16 cellular contexts compared by ENCODE assay signal in genomic region chrY:8807648-8808408, GRCh38.
A peak's percentile ranks its signal among the peaks of the same experiment; 100 is the strongest.
DNase-seq lines count a peak whose midpoint lies in the region; ATAC-seq and TF ChIP-seq lines count a peak whose summit lies in the region.
"Had no signal": no experiment of that assay in that cellular context is flagged by ENCODE, and none has a peak within 500 bp of the region (broad histone marks: within the 10 kb centered on the region; RNA-seq: fewer than 3 reads in every experiment).

No MANE protein-coding gene starts in this region.

- H3K9me3 ChIP-seq in OCI-LY7 (ENCODE audit: low read length): no peaks in the 10 kb centered on the region
- H3K9me3 ChIP-seq: BLaER1 had no signal

- H3K36me3 Mint-ChIP-seq in activated naive CD4-positive, alpha-beta T cell treated with anti-CD3 and anti-CD28 coated beads, Interleukin-2, amount 10 ng/mL, durations not matched to agents 7 days and 5 days: no peaks in the 10 kb centered on the region
- H3K36me3 Mint-ChIP-seq: CD8-positive, alpha-beta memory T cell; IgD-negative memory B cell had no signal

- no peak overlapping the region for H2AFZ ChIP-seq in OCI-LY7 (ENCODE audit: low read length)

- DNase-seq in EH (ENCODE audit: low read depth): peak; percentile 20
- peak; percentile 0 for DNase-seq in OCI-LY7 (ENCODE audit: low spot score)
- peak; percentile 1 for DNase-seq in inferior parietal cortex (ENCODE audit: extremely low spot score)
- no peak for DNase-seq in GM19238 (ENCODE audit: insufficient read length, low spot score)
- DNase-seq in activated naive CD4-positive, alpha-beta T cell treated with anti-CD3 and anti-CD28 coated beads, Interleukin-2, amount 10 ng/mL, durations not matched to agents 7 days and 5 days: no peak
- DNase-seq in cerebellum (ENCODE audit: low spot score): no peak
- DNase-seq: CD8-positive, alpha-beta memory T cell; NCI-H1092; NCI-H187 treated with DMSO at 0.1 percent for 48 hours; NCI-H446 treated with DMSO at 0.1 percent for 48 hours; NCI-H774 had no signal

- H3K27ac ChIP-seq in 22Rv1: no peak overlapping the region
- H3K27ac ChIP-seq in OCI-LY7 (ENCODE audit: low read depth, low read length, poor library complexity, severe bottlenecking): no peak overlapping the region
- H3K27ac ChIP-seq: BLaER1 had no signal

- no peaks in the 10 kb centered on the region for H3K36me3 ChIP-seq in OCI-LY7 (ENCODE audit: insufficient read depth, low read length)
- H3K36me3 ChIP-seq: BLaER1 had no signal

- H3K4me1 Mint-ChIP-seq in activated naive CD4-positive, alpha-beta T cell treated with anti-CD3 and anti-CD28 coated beads, Interleukin-2, amount 10 ng/mL, durations not matched to agents 7 days and 5 days: no peaks in the 10 kb centered on the region
- H3K4me1 Mint-ChIP-seq: CD8-positive, alpha-beta memory T cell; IgD-negative memory B cell had no signal

- H4K20me1 ChIP-seq in OCI-LY7 (ENCODE audit: insufficient read depth, low read length): no peaks in the 10 kb centered on the region
- H4K20me1 ChIP-seq: BLaER1 had no signal

- no peak overlapping the region for H3K4me3 Mint-ChIP-seq in activated naive CD4-positive, alpha-beta T cell treated with anti-CD3 and anti-CD28 coated beads, Interleukin-2, amount 10 ng/mL, durations not matched to agents 7 days and 5 days
- H3K4me3 Mint-ChIP-seq: CD8-positive, alpha-beta memory T cell; IgD-negative memory B cell had no signal

- no peak overlapping the region for H3K4me3 ChIP-seq in OCI-LY7 (ENCODE audit: low read depth, low read length, poor library complexity, severe bottlenecking)
- H3K4me3 ChIP-seq: BLaER1 had no signal

- intact Hi-C loops in OCI-LY7 (cut with micrococcal nuclease; ENCODE audit: unreplicated experiment): no loop called here

- peaks cover 4% of the 10 kb centered on the region for H3K4me1 ChIP-seq in OCI-LY7 (ENCODE audit: insufficient read depth, low read length, poor library complexity, severe bottlenecking)
- H3K4me1 ChIP-seq: BLaER1 had no signal

- POLR2A ChIA-PET in OCI-LY7 (lab: Charles Lee): interaction anchor here (0.7 kb wide), 1 partner anchor 17 kb away, joined by 3 read pairs; no protein-coding TSS in a partner anchor

- TF ChIP-seq CTCF in 22Rv1 (IDR thresholded peaks at IDR 0.05): peak; percentile 25
- 0 out of 2 replicates have a peak, but pooled peaks have one; percentile 24 for TF ChIP-seq CTCF in OCI-LY7 (conservative IDR thresholded peaks at IDR 0.05; ENCODE audit: low read length)

- BruUV-seq in OCI-LY7 (replicated peaks; lab: Mats Ljungman, UMichigan): no TSS peak

- CTCF ChIA-PET in OCI-LY7 (lab: Charles Lee; ENCODE audit: unreplicated experiment): no interaction called here
- CTCF ChIA-PET in activated naive CD4-positive, alpha-beta T cell treated with anti-CD3 and anti-CD28 coated beads, Interleukin-2, amount 10 ng/mL, durations not matched to agents 7 days and 5 days (lab: Charles Lee): interaction anchor here (0.6 kb wide), 1 partner anchor 37 kb away, joined by 6 read pairs; no protein-coding TSS in a partner anchor

- no peak overlapping the region for H3K27ac Mint-ChIP-seq in activated naive CD4-positive, alpha-beta T cell treated with anti-CD3 and anti-CD28 coated beads, Interleukin-2, amount 10 ng/mL, durations not matched to agents 7 days and 5 days
- H3K27ac Mint-ChIP-seq: CD8-positive, alpha-beta memory T cell; IgD-negative memory B cell had no signal

- no peak for ATAC-seq in GM21786 (IDR thresholded peaks at IDR 0.05; ENCODE audit: unreplicated experiment)
- ATAC-seq: HCT116 had no signal

- no peaks in the 10 kb centered on the region for H3K79me2 ChIP-seq in OCI-LY7 (ENCODE audit: insufficient read depth, low read depth, low read length)

- no peaks in the 10 kb centered on the region for H3K27me3 Mint-ChIP-seq in activated naive CD4-positive, alpha-beta T cell treated with anti-CD3 and anti-CD28 coated beads, Interleukin-2, amount 10 ng/mL, durations not matched to agents 7 days and 5 days
- H3K27me3 Mint-ChIP-seq: CD8-positive, alpha-beta memory T cell; IgD-negative memory B cell had no signal

- H3K9me3 Mint-ChIP-seq in activated naive CD4-positive, alpha-beta T cell treated with anti-CD3 and anti-CD28 coated beads, Interleukin-2, amount 10 ng/mL, durations not matched to agents 7 days and 5 days: no peaks in the 10 kb centered on the region
- H3K9me3 Mint-ChIP-seq: CD8-positive, alpha-beta memory T cell; IgD-negative memory B cell had no signal

- no peaks in the 10 kb centered on the region for H3K9me2 ChIP-seq in OCI-LY7 (ENCODE audit: insufficient read depth, low read length)

- H3K4me2 ChIP-seq in OCI-LY7 (ENCODE audit: low read length): no peak overlapping the region
- H3K4me2 ChIP-seq: BLaER1 had no signal

Comparison
In these comparisons a context has a peak if more than half of its experiments do, and no peak if none do; other contexts are left out.
1. DNase-seq: peak in EH (single experiment), OCI-LY7 (single experiment) and inferior parietal cortex (single experiment); none in GM19238 (single experiment), activated naive CD4-positive, alpha-beta T cell treated with anti-CD3 and anti-CD28 coated beads, Interleukin-2, amount 10 ng/mL, durations not matched to agents 7 days and 5 days (single experiment) and cerebellum (single experiment).